In genomic region chr6:13009031-13009430, GRCh38 we compare ENCODE assay signal across 7 cellular contexts.
"Had no signal": no experiment of that assay in that cellular context is flagged by ENCODE, and none has a peak within 500 bp of the region (broad histone marks: within the 10 kb centered on the region; RNA-seq: fewer than 3 reads in every experiment).

No MANE protein-coding gene starts in this region.

- ATAC-seq: GM23338 had no signal

- H3K9me3 Mint-ChIP-seq: GM23338, H9 had no signal

- H3K4me3 Mint-ChIP-seq: GM23338, H9 had no signal

- FAIRE-seq: H1, H54, HTR-8/SVneo had no signal

- DNase-seq: H9, HCEC 1CT, IMR-90 had no signal

- H3K27ac Mint-ChIP-seq: GM23338, H9 had no signal

- H3K4me3 ChIP-seq: GM23338 had no signal
